ENCODE assay signal across 12 cellular contexts in genomic region chr6:12296255-12296573, GRCh38. TPM values are rescaled to one million over a fixed set of nuclear protein-coding genes. Genes with fewer than 3 reads are reported as not detected.
A peak's percentile ranks its signal among the peaks of the same experiment; 100 is the strongest.
DNase-seq lines count a peak whose midpoint lies in the region; ATAC-seq and TF ChIP-seq lines count a peak whose summit lies in the region.
"Had no signal": no experiment of that assay in that cellular context is flagged by ENCODE, and none has a peak within 500 bp of the region (broad histone marks: within the 10 kb centered on the region; RNA-seq: fewer than 3 reads in every experiment).

No MANE protein-coding gene starts in this region.

- no peak for ATAC-seq in GM23338
- peak; percentile 78 for ATAC-seq in foreskin keratinocyte
- ATAC-seq: activated CD8-positive, alpha-beta memory T cell treated with anti-CD3 and anti-CD28 coated beads, Interleukin-2, amount 10 ng/mL, durations not matched to agents 7 days and 5 days; T-cell had no signal

- no peaks in the 10 kb centered on the region for H3K79me2 ChIP-seq in GM23338 (replicated peaks; ENCODE audit: insufficient read depth)

- DNase-seq in GM23338 (ENCODE audit: low spot score) (no peak), amniotic stem cell (lab: John Stamatoyannopoulos, UW) (peak; percentile 57), foreskin keratinocyte (peak; percentile 85 to 94), tibial artery (peak; percentile 44 to 78), amygdala (lab: John Stamatoyannopoulos, UW) (no peak), Kasumi-1 (lab: John Stamatoyannopoulos, UW) (no peak), NCI-H2171 (lab: John Stamatoyannopoulos, UW) (no peak), NCI-H2029 treated with DMSO at 0.1 percent for 48 hours (lab: John Stamatoyannopoulos, UW) (no peak)
- DNase-seq: activated CD8-positive, alpha-beta memory T cell treated with anti-CD3 and anti-CD28 coated beads, Interleukin-2, amount 10 ng/mL, durations not matched to agents 7 days and 5 days; NCI-H526; occipital lobe; T-cell had no signal

- no peaks in the 10 kb centered on the region for H3K36me3 ChIP-seq in GM23338 (ENCODE audit: insufficient read depth)
- H3K36me3 ChIP-seq in tibial artery, result no peaks in the 10 kb centered on the region

- H3K4me3 ChIP-seq in GM23338 (no peak overlapping the region), tibial artery (peak overlapping the region; percentile 17 to 33)

- H3K4me1 Mint-ChIP-seq in GM23338, result peaks cover 21% of the 10 kb centered on the region
- H3K4me1 Mint-ChIP-seq: activated CD8-positive, alpha-beta memory T cell treated with anti-CD3 and anti-CD28 coated beads, Interleukin-2, amount 10 ng/mL, durations not matched to agents 7 days and 5 days; T-cell had no signal

- intact Hi-C loops in tibial artery (cut with DNase I; ENCODE audit: low total_unique reads), result no loop called here

- no peak overlapping the region for H3K27ac Mint-ChIP-seq in GM23338
- H3K27ac Mint-ChIP-seq: activated CD8-positive, alpha-beta memory T cell treated with anti-CD3 and anti-CD28 coated beads, Interleukin-2, amount 10 ng/mL, durations not matched to agents 7 days and 5 days; T-cell had no signal

- H3K4me1 ChIP-seq in GM23338 (ENCODE audit: insufficient read depth) (peaks cover 11% of the 10 kb centered on the region), foreskin keratinocyte (peaks cover 27% of the 10 kb centered on the region), tibial artery (peaks cover 0 to 67% (median 47%) of the 10 kb centered on the region in 4 donors)

- TF ChIP-seq CTCF in GM23338 (conservative IDR thresholded peaks at IDR 0.05; ENCODE audit: low read depth in 2 of 2), result no peak
- TF ChIP-seq CTCF in foreskin keratinocyte (conservative IDR thresholded peaks at IDR 0.05), result no peak
- TF ChIP-seq CTCF in tibial artery (IDR thresholded peaks at IDR 0.05), result no peak

- H3F3A ChIP-seq in GM23338 (replicated peaks; ENCODE audit: low read depth), result no peaks in the 10 kb centered on the region

- peaks cover 10% of the 10 kb centered on the region for H3K27me3 Mint-ChIP-seq in GM23338 (ENCODE audit: insufficient read depth, low read depth, poor library complexity)

- H3K4me2 ChIP-seq in GM23338, result no peak overlapping the region

- H3K9me3 ChIP-seq in tibial artery, result no peaks in the 10 kb centered on the region

- H3K27me3 ChIP-seq in GM23338 (ENCODE audit: insufficient read depth) (peaks cover 6% of the 10 kb centered on the region), foreskin keratinocyte (no peaks in the 10 kb centered on the region), tibial artery (no peaks in the 10 kb centered on the region)

- H3K4me3 Mint-ChIP-seq in GM23338, result no peak overlapping the region
- H3K4me3 Mint-ChIP-seq: activated CD8-positive, alpha-beta memory T cell treated with anti-CD3 and anti-CD28 coated beads, Interleukin-2, amount 10 ng/mL, durations not matched to agents 7 days and 5 days; T-cell had no signal

- H3K9me3 Mint-ChIP-seq in GM23338, result no peaks in the 10 kb centered on the region; the same call in 2 of the 3 replicates
- H3K9me3 Mint-ChIP-seq: T-cell had no signal

- H3K36me3 Mint-ChIP-seq in GM23338 (ENCODE audit: low read depth), result no peaks in the 10 kb centered on the region
- H3K36me3 Mint-ChIP-seq: activated CD8-positive, alpha-beta memory T cell treated with anti-CD3 and anti-CD28 coated beads, Interleukin-2, amount 10 ng/mL, durations not matched to agents 7 days and 5 days had no signal

- H3K9me2 ChIP-seq in GM23338 (ENCODE audit: insufficient read depth), result no peaks in the 10 kb centered on the region

- no peaks in the 10 kb centered on the region for H4K20me1 ChIP-seq in GM23338 (replicated peaks; ENCODE audit: insufficient read depth)

- peak overlapping the region; percentile 82 for H2AFZ ChIP-seq in GM23338

- no peak overlapping the region for H3K27ac ChIP-seq in GM23338 (ENCODE audit: low read depth)
- H3K27ac ChIP-seq in foreskin keratinocyte, result peak overlapping the region; percentile 93
- H3K27ac ChIP-seq in tibial artery, result peak overlapping the region; percentile 76

TF ChIP-seq in GM23338, 12 proteins besides CTCF, POLR2A, EP300 and RAD21:
- TF ChIP-seq POLR2AphosphoS5 (IDR thresholded peaks at IDR 0.05; ENCODE audit: low read depth) (no peak), ZNF462 (CRISPR knock-in tag; IDR thresholded peaks at IDR 0.05) (0 out of 2 replicates have a peak, but pooled peaks have one; percentile 55)

RNA-seq across cellular contexts. Expression of gene EDN1, which starts 6.1 kb away (rescaled TPM):
- total RNA-seq in GM23338 (2014; rRNA removed; shearing (Covaris generic)), result 0.58 and 0.80 TPM in 2 replicates
- polyA plus RNA-seq in GM23338 (2016; fragmentation: Nextera tagmentation; extraction: Ambion mirVana), result 1.1 and 1.2 TPM in 2 replicates
- total RNA-seq in foreskin keratinocyte, result 26.5 and 39.6 TPM in 2 replicates
- polyA plus RNA-seq in foreskin keratinocyte, result 16.2 and 27.5 TPM in 2 replicates
- total RNA-seq: activated CD8-positive, alpha-beta memory T cell treated with anti-CD3 and anti-CD28 coated beads, Interleukin-2, amount 10 ng/mL, durations not matched to agents 7 days and 5 days had no signal

Comparison
In these comparisons a context has a peak if more than half of its experiments do, and no peak if none do; other contexts are left out.
1. DNase-seq: peak in amniotic stem cell (single experiment), foreskin keratinocyte (2 of 2) and tibial artery (2 of 2); none in GM23338 (single experiment), amygdala (0 of 56), Kasumi-1 (0 of 2), NCI-H2171 (single experiment) and NCI-H2029 treated with DMSO at 0.1 percent for 48 hours (single experiment).
2. RNA of gene EDN1, which starts 6.1 kb away (total RNA-seq): 26.5 to 39.6 TPM in foreskin keratinocyte; 0.58 to 0.80 TPM in GM23338; every median in the first group is over 10 times any median in the second.